Comparison of ENCODE assay signal across 25 cellular contexts in the genomic region with DNA sequence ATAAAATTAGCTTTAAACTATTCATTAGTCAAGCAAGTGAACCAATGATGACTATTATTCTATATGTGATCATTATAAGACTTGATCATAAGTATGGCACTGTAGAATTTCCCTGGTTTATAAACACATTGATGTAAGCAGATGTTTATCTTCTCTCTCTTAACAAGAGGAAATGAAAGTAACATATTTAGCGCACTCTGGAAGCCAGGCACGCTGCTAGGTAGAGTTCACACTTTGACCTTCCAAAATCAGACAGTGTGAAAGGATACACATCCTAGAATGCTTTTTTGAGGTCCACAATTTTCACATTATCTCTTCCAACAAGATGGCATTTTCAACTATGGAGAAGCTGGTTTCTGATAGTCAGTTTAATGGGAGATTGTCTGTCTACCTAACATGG.
"Had no signal": no experiment of that assay in that cellular context is flagged by ENCODE, and none has a peak within 500 bp of the region (broad histone marks: within the 10 kb centered on the region; RNA-seq: fewer than 3 reads in every experiment).

No MANE protein-coding gene starts in this region.

- H3K27ac ChIP-seq: ascending aorta, foreskin keratinocyte, heart right ventricle, left lung, lower lobe of right lung, suprapubic skin, tibial artery, upper lobe of right lung, WERI-Rb-1 had no signal

- H3K4me3 ChIP-seq: ascending aorta, heart right ventricle, left lung, lower lobe of right lung, mucosa of descending colon, suprapubic skin, tibial artery, upper lobe of right lung had no signal

- H3K4me1 ChIP-seq: ascending aorta, left lung, lower lobe of right lung, suprapubic skin, upper lobe of right lung had no signal

- H3K27me3 ChIP-seq: ascending aorta, foreskin keratinocyte, heart right ventricle, left lung, suprapubic skin, tibial artery, upper lobe of right lung had no signal

- H3K9me3 ChIP-seq: ascending aorta, mucosa of descending colon, suprapubic skin, tibial artery, upper lobe of right lung had no signal

- ATAC-seq: activated CD4-positive, CD25-positive, alpha-beta regulatory T cell treated with anti-CD3 and anti-CD28 coated beads, Interleukin-2, amount 50 U/mL, for 24 hours; heart right ventricle; left lung; lower lobe of right lung; mucosa of descending colon; right cardiac atrium; upper lobe of right lung had no signal

- FAIRE-seq: endothelial cell of umbilical vein had no signal

- DNase-seq: activated CD4-positive, alpha-beta memory T cell treated with anti-CD3 and anti-CD28 coated beads for 36 hours; activated CD4-positive, alpha-beta T cell treated with anti-CD3 and anti-CD28 coated beads for 48 hours; activated CD8-positive, alpha-beta memory T cell treated with anti-CD3 and anti-CD28 coated beads, Interleukin-2, amount 50 U/mL, for 48 hours; activated gamma-delta T cell; activated naive CD4-positive, alpha-beta T cell treated with anti-CD3 and anti-CD28 coated beads, Interleukin-2, amount 10 ng/mL, durations not matched to agents 7 days and 5 days; activated naive CD8-positive, alpha-beta T cell treated with anti-CD3 and anti-CD28 coated beads, Interleukin-2, amount 10 ng/mL, durations not matched to agents 7 days and 5 days; activated T-cell treated with anti-CD3 and anti-CD28 coated beads, Interleukin-2, amount 50 U/mL, for 24 hours; heart right ventricle; left lung; lower lobe of right lung; mesendoderm; mucosa of descending colon; posterior cingulate gyrus; right cardiac atrium; stimulated activated CD4-positive, alpha-beta T cell treated with anti-CD3 and anti-CD28 coated beads, Interleukin-15, amount 100 ng/mL, for 24 hours; stimulated activated CD4-positive, alpha-beta T cell treated with anti-CD3 and anti-CD28 coated beads, Interleukin-2, amount 100 ng/mL, for 24 hours; stimulated activated naive CD4-positive, alpha-beta T cell; tibial artery; upper lobe of right lung; WERI-Rb-1 had no signal

- H3K36me3 ChIP-seq: ascending aorta, heart right ventricle, left lung, lower lobe of right lung, suprapubic skin, tibial artery, upper lobe of right lung, WERI-Rb-1 had no signal
